11 cellular contexts compared by ENCODE assay signal in genomic region chr12:617304-617915, GRCh38. TPM values are rescaled to one million over a fixed set of nuclear protein-coding genes. Genes with fewer than 3 reads are reported as not detected.
DNase-seq lines count a peak whose midpoint lies in the region; ATAC-seq and TF ChIP-seq lines count a peak whose summit lies in the region.
"Had no signal": no experiment of that assay in that cellular context is flagged by ENCODE, and none has a peak within 500 bp of the region (broad histone marks: within the 10 kb centered on the region; RNA-seq: fewer than 3 reads in every experiment).

No MANE protein-coding gene starts in this region.

- no peak overlapping the region for H3K56ac ChIP-seq in mesendoderm (ENCODE audit: low read length)

- no peak overlapping the region for H2BK120ac ChIP-seq in mesendoderm (ENCODE audit: low read depth, low read length)

- H3K4me3 ChIP-seq in esophagus muscularis mucosa (no peak overlapping the region), mesendoderm (ENCODE audit: low read length) (no peak overlapping the region), aorta (ENCODE audit: low read length in 2 of 2) (no peak overlapping the region)

- no peak for DNase-seq in activated naive CD4-positive, alpha-beta T cell treated with Interleukin-2 at 50 U/mL for 16 hours
- no peak for DNase-seq in esophagus muscularis mucosa (ENCODE audit: extremely low spot score)
- no peak for DNase-seq in mesendoderm
- peak in 1 of 2 donors; percentile 69 for DNase-seq in aorta
- no peak for DNase-seq in NCI-H226
- DNase-seq in HCEC 1CT: no peak
- no peak for DNase-seq in NCI-H345 (lab: John Stamatoyannopoulos, UW)
- DNase-seq: activated T-cell treated with anti-CD3 and anti-CD28 coated beads, Interleukin-2, amount 50 U/mL, for 1 hour; kidney glomerular epithelial cell; NCI-H446 had no signal

- H3K23ac ChIP-seq in mesendoderm (ENCODE audit: low read length): no peak overlapping the region

- WGBS in esophagus muscularis mucosa: 64% methylated on average over 14 of the region's 14 CpGs
- WGBS in mesendoderm (ENCODE audit: extremely low coverage, insufficient coverage, low lambda C conversion rate): no CpG with 5 or more reads among the region's 14 CpGs
- 85 to 88% methylated on average over 14 of the region's 14 CpGs for WGBS in aorta, 2 donors

- H4K8ac ChIP-seq in mesendoderm (ENCODE audit: low read depth, low read length): no peak overlapping the region

- peak; percentile 27 for TF ChIP-seq POLR2A in esophagus muscularis mucosa (IDR thresholded peaks at IDR 0.05; ENCODE audit: low read depth)

- H2BK15ac ChIP-seq in mesendoderm (replicated peaks; ENCODE audit: low read depth): no peak overlapping the region

- no peaks in the 10 kb centered on the region for H3K9me3 ChIP-seq in esophagus muscularis mucosa
- H3K9me3 ChIP-seq in aorta (ENCODE audit: control insufficient read depth, low read length): no peaks in the 10 kb centered on the region

- H3K27ac ChIP-seq in esophagus muscularis mucosa (replicated peaks in 1 of 4) (peak overlapping the region; percentile 9 to 67 (median 46)), mesendoderm (ENCODE audit: low read depth, low read length) (no peak overlapping the region), aorta (ENCODE audit: low read depth in 1 of 2, low read length in 2 of 2) (no peak overlapping the region)

- no peaks in the 10 kb centered on the region for H3K79me2 ChIP-seq in mesendoderm (ENCODE audit: control insufficient read depth, insufficient read depth, low read length)

- no peak overlapping the region for H3K4ac ChIP-seq in mesendoderm (ENCODE audit: low read depth, low read length)

- H2BK5ac ChIP-seq in mesendoderm (ENCODE audit: low read length): no peak overlapping the region

- H3K18ac ChIP-seq in mesendoderm (ENCODE audit: low read length): peak overlapping the region; percentile 11

- no peaks in the 10 kb centered on the region for H3K36me3 Mint-ChIP-seq in activated naive CD4-positive, alpha-beta T cell treated with anti-CD3 and anti-CD28 coated beads, Interleukin-2, amount 50 U/mL, for 24 hours

- H3K27me3 ChIP-seq in esophagus muscularis mucosa (no peaks in the 10 kb centered on the region), mesendoderm (ENCODE audit: insufficient read depth, low read length, poor library complexity) (no peaks in the 10 kb centered on the region), aorta (ENCODE audit: control insufficient read depth in 1 of 2, insufficient read depth in 2 of 2, low read length in 1 of 2) (no peaks in the 10 kb centered on the region)

- H3K9ac ChIP-seq in mesendoderm (ENCODE audit: low read length): no peak overlapping the region

- H2AK5ac ChIP-seq in mesendoderm (ENCODE audit: low read length): no peak overlapping the region

- ATAC-seq in aorta (ENCODE audit: low FRiP score): peak; percentile 67

- H4K5ac ChIP-seq in mesendoderm (ENCODE audit: low read length): no peak overlapping the region

- intact Hi-C loops in esophagus muscularis mucosa (cut with DNase I) (no loop called here), aorta (cut with DNase I) (no loop called here)

- no peak for TF ChIP-seq CTCF in esophagus muscularis mucosa (IDR thresholded peaks at IDR 0.05)

- no peaks in the 10 kb centered on the region for H3K9me3 Mint-ChIP-seq in activated naive CD4-positive, alpha-beta T cell treated with anti-CD3 and anti-CD28 coated beads, Interleukin-2, amount 50 U/mL, for 24 hours

- peaks cover 3 to 61% (median 23%) of the 10 kb centered on the region in 4 donors for H3K4me1 ChIP-seq in esophagus muscularis mucosa
- H3K4me1 ChIP-seq in mesendoderm (ENCODE audit: control insufficient read depth, low read depth, low read length): no peaks in the 10 kb centered on the region
- H3K4me1 ChIP-seq in aorta (ENCODE audit: control insufficient read depth in 1 of 2, insufficient read depth in 2 of 2, low read length in 2 of 2): no peaks in the 10 kb centered on the region

- H3K36me3 ChIP-seq in esophagus muscularis mucosa (no peaks in the 10 kb centered on the region), mesendoderm (ENCODE audit: control insufficient read depth, insufficient read depth, low read length) (no peaks in the 10 kb centered on the region), aorta (ENCODE audit: control insufficient read depth in 1 of 2, insufficient read depth in 2 of 2, low read length in 1 of 2) (no peaks in the 10 kb centered on the region)

- no peaks in the 10 kb centered on the region for H3K27me3 Mint-ChIP-seq in activated naive CD4-positive, alpha-beta T cell treated with anti-CD3 and anti-CD28 coated beads, Interleukin-2, amount 50 U/mL, for 24 hours

- no peak overlapping the region for H3K4me2 ChIP-seq in mesendoderm (ENCODE audit: low read length)

- H3K27ac Mint-ChIP-seq in activated naive CD4-positive, alpha-beta T cell treated with anti-CD3 and anti-CD28 coated beads, Interleukin-2, amount 50 U/mL, for 24 hours: peak overlapping the region; percentile 18

- peaks cover 37% of the 10 kb centered on the region for H3K4me1 Mint-ChIP-seq in activated naive CD4-positive, alpha-beta T cell treated with anti-CD3 and anti-CD28 coated beads, Interleukin-2, amount 50 U/mL, for 24 hours

- no peak for TF ChIP-seq EP300 in esophagus muscularis mucosa (IDR thresholded peaks at IDR 0.05)

- no peaks in the 10 kb centered on the region for H3K79me1 ChIP-seq in mesendoderm (ENCODE audit: low read length)

- H3K4me3 Mint-ChIP-seq in activated naive CD4-positive, alpha-beta T cell treated with anti-CD3 and anti-CD28 coated beads, Interleukin-2, amount 50 U/mL, for 24 hours: no peak overlapping the region

RNA-seq across cellular contexts. Expression of gene NINJ2, which starts 45.8 kb away (rescaled TPM):
- total RNA-seq in esophagus muscularis mucosa: 10 to 100 TPM in 1 of 4 donors, 1 to 10 TPM in 3; 2.9 to 11.1 (median 7.1) TPM
- 0.38 TPM for polyA plus RNA-seq in mesendoderm (2013, experiment 1 of 2)
- 0.35 TPM for polyA plus RNA-seq in mesendoderm (2013, experiment 2 of 2)
- total RNA-seq in aorta: 10 to 100 TPM in 1 of 2 donors, 1 to 10 TPM in 1; 3.8 to 11.2 TPM
- polyA plus RNA-seq in aorta: 1 to 10 TPM in 1 of 2 donors, under 1 TPM in 1; 0.95 to 6.1 TPM

Comparison
In these comparisons a context has a peak if more than half of its experiments do, and no peak if none do; other contexts are left out.
1. H3K27ac ChIP-seq: peak in esophagus muscularis mucosa (4 of 4); none in mesendoderm (single experiment) and aorta (0 of 2).